1 cellular context compared by ENCODE assay signal in the genomic region with DNA sequence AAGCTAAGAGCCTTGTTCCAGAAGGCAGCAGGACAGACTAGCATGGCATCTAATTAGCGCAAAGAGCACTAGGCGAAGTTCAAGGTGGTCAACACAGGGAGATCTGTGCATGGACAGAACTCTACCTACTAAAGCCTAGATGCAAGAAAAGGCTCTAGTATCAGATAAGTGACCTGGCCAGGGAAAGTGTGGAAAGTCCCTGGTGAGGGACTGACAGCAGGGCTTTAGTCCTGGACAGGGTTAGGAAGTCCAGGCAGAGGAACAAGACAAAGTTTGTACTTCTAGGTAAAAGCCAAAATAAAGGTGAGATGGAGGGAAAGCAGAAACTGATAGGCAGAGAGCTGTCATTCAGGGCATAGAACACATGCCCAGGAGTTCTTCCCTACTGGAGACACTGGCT.
TF ChIP-seq lines count a peak whose summit lies in the region.

No MANE protein-coding gene starts in this region.

TF ChIP-seq in IMR-90, 13 proteins besides CTCF, POLR2A, EP300 and RAD21:
- TF ChIP-seq SMC3 (IDR thresholded peaks at IDR 0.05; ENCODE audit: low read depth, low read length) (no peak), USF2 (IDR thresholded peaks at IDR 0.05; ENCODE audit: low read depth, low read length) (no peak), MAFK (IDR thresholded peaks at IDR 0.05; ENCODE audit: low read depth, low read length) (no peak), CEBPB (IDR thresholded peaks at IDR 0.05; ENCODE audit: low read depth, low read length) (no peak), BHLHE40 (IDR thresholded peaks at IDR 0.05; ENCODE audit: low read depth, low read length) (no peak), CHD1 (IDR thresholded peaks at IDR 0.05; ENCODE audit: low read depth, low read length) (no peak), FOS (IDR thresholded peaks at IDR 0.05; ENCODE audit: low read depth, low read length) (no peak), MAZ (IDR thresholded peaks at IDR 0.05; ENCODE audit: borderline replicate concordance, low read depth, low read length) (no peak), NFE2L2 (IDR thresholded peaks at IDR 0.05; ENCODE audit: low read depth, low read length) (no peak), RCOR1 (IDR thresholded peaks at IDR 0.05; ENCODE audit: insufficient replicate concordance, low read length) (no peak)
- TF ChIP-seq, protein P1, sequence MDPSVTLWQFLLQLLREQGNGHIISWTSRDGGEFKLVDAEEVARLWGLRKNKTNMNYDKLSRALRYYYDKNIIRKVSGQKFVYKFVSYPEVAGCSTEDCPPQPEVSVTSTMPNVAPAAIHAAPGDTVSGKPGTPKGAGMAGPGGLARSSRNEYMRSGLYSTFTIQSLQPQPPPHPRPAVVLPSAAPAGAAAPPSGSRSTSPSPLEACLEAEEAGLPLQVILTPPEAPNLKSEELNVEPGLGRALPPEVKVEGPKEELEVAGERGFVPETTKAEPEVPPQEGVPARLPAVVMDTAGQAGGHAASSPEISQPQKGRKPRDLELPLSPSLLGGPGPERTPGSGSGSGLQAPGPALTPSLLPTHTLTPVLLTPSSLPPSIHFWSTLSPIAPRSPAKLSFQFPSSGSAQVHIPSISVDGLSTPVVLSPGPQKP (IDR thresholded peaks at IDR 0.05; ENCODE audit: borderline replicate concordance, low read depth, low read length): no peak
TF ChIP-seq in IMR-90: peak in this region for 0.
